In genomic region chr15:64894395-64895056, GRCh38 we compare ENCODE assay signal across 1 cellular context.
TF ChIP-seq lines count a peak whose summit lies in the region.

No MANE protein-coding gene starts in this region.

TF ChIP-seq in K562, 482 proteins besides CTCF, POLR2A, EP300 and RAD21:
- TF ChIP-seq HDAC6 (IDR thresholded peaks at IDR 0.05; ENCODE audit: low read depth, low read length) = no peak
- TF ChIP-seq ZNF184 (CRISPR knock-in tag; IDR thresholded peaks at IDR 0.05) = no peak
- no peak for TF ChIP-seq TSC22D4 (tag; IDR thresholded peaks at IDR 0.05)
- no peak for TF ChIP-seq ZKSCAN1 (IDR thresholded peaks at IDR 0.05; ENCODE audit: low read depth, low read length)
- TF ChIP-seq IRF2 (CRISPR knock-in tag; IDR thresholded peaks at IDR 0.05) = no peak
- TF ChIP-seq, protein P1, sequence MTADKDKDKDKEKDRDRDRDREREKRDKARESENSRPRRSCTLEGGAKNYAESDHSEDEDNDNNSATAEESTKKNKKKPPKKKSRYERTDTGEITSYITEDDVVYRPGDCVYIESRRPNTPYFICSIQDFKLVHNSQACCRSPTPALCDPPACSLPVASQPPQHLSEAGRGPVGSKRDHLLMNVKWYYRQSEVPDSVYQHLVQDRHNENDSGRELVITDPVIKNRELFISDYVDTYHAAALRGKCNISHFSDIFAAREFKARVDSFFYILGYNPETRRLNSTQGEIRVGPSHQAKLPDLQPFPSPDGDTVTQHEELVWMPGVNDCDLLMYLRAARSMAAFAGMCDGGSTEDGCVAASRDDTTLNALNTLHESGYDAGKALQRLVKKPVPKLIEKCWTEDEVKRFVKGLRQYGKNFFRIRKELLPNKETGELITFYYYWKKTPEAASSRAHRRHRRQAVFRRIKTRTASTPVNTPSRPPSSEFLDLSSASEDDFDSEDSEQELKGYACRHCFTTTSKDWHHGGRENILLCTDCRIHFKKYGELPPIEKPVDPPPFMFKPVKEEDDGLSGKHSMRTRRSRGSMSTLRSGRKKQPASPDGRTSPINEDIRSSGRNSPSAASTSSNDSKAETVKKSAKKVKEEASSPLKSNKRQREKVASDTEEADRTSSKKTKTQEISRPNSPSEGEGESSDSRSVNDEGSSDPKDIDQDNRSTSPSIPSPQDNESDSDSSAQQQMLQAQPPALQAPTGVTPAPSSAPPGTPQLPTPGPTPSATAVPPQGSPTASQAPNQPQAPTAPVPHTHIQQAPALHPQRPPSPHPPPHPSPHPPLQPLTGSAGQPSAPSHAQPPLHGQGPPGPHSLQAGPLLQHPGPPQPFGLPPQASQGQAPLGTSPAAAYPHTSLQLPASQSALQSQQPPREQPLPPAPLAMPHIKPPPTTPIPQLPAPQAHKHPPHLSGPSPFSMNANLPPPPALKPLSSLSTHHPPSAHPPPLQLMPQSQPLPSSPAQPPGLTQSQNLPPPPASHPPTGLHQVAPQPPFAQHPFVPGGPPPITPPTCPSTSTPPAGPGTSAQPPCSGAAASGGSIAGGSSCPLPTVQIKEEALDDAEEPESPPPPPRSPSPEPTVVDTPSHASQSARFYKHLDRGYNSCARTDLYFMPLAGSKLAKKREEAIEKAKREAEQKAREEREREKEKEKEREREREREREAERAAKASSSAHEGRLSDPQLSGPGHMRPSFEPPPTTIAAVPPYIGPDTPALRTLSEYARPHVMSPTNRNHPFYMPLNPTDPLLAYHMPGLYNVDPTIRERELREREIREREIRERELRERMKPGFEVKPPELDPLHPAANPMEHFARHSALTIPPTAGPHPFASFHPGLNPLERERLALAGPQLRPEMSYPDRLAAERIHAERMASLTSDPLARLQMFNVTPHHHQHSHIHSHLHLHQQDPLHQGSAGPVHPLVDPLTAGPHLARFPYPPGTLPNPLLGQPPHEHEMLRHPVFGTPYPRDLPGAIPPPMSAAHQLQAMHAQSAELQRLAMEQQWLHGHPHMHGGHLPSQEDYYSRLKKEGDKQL (CRISPR knock-in tag; IDR thresholded peaks at IDR 0.05; ENCODE audit: borderline replicate concordance) = no peak
- TF ChIP-seq PHF20 (IDR thresholded peaks at IDR 0.05; ENCODE audit: partially characterized antibody) = peak; percentile 7
- TF ChIP-seq YBX1 (IDR thresholded peaks at IDR 0.05) = no peak
- no peak for TF ChIP-seq SUPT5H (IDR thresholded peaks at IDR 0.05)
- no peak for TF ChIP-seq CBX2 (IDR thresholded peaks at IDR 0.05; ENCODE audit: insufficient read depth, low read length, poor library complexity, severe bottlenecking)
- TF ChIP-seq CHD1 (IDR thresholded peaks at IDR 0.05; ENCODE audit: low read length) = no peak
- 0 out of 2 replicates have a peak, but pooled peaks have one; percentile 7 for TF ChIP-seq ETV5 (CRISPR knock-in tag; IDR thresholded peaks at IDR 0.05; ENCODE audit: low read depth)
- no peak for TF ChIP-seq ESRRA (IDR thresholded peaks at IDR 0.05; ENCODE audit: borderline replicate concordance, low read depth)
- no peak for TF ChIP-seq TGIF2 (CRISPR knock-in tag; IDR thresholded peaks at IDR 0.05)
